8 cellular contexts compared by ENCODE assay signal in genomic region chr19:12484371-12485322, GRCh38. TPM values are rescaled to one million over a fixed set of nuclear protein-coding genes. Genes with fewer than 3 reads are reported as not detected.
DNase-seq lines count a peak whose midpoint lies in the region; ATAC-seq and TF ChIP-seq lines count a peak whose summit lies in the region.

ZNF709 (minus strand) TSS chr19:12484816; CDS start chr19:12484657, 159 bp downstream.

- WGBS in lung, 2 donors: 0 to 1% methylated on average over 53 to 63 of the region's 63 CpGs

- H3K4me1 ChIP-seq in BE2C (0 out of 2 replicates have a peak, but pooled peaks cover 3% of the 10 kb centered on the region), lung (ENCODE audit: control insufficient read depth in 2 of 2, insufficient read depth in 2 of 2, low read length in 2 of 2) (peaks cover 0 to 7% of the 10 kb centered on the region in 2 donors)

- no peak for TF ChIP-seq CTCF in BE2C (IDR thresholded peaks at IDR 0.05; ENCODE audit: low read depth, low read length)
- no peak for TF ChIP-seq CTCF in lung (IDR thresholded peaks at IDR 0.05; ENCODE audit: control extremely low read depth, extremely low read depth)

- H3K9me3 ChIP-seq in BE2C: no peaks in the 10 kb centered on the region; the same call in 1 of the 2 replicates
- no peaks in the 10 kb centered on the region for H3K9me3 ChIP-seq in lung (ENCODE audit: control insufficient read depth in 2 of 2, insufficient read depth in 1 of 2, low read length in 1 of 2)

- no peaks in the 10 kb centered on the region for H3K36me3 ChIP-seq in BE2C
- no peaks in the 10 kb centered on the region for H3K36me3 ChIP-seq in lung (ENCODE audit: control insufficient read depth in 2 of 2, insufficient read depth in 2 of 2, low read length in 2 of 2)

- no peaks in the 10 kb centered on the region for H3K27me3 ChIP-seq in BE2C
- no peaks in the 10 kb centered on the region for H3K27me3 ChIP-seq in lung (ENCODE audit: control insufficient read depth, insufficient read depth)

- peak; percentile 90 for ATAC-seq in HG03439 (IDR thresholded peaks at IDR 0.05; ENCODE audit: unreplicated experiment)
- peak; percentile 99 for ATAC-seq in lung (ENCODE audit: insufficient read depth, low FRiP score)

- peak; percentile 91 for DNase-seq in BE2C
- peak; percentile 93 for DNase-seq in NCI-H69 (lab: John Stamatoyannopoulos, UW)
- DNase-seq in activated CD8-positive, alpha-beta memory T cell treated with anti-CD3 and anti-CD28 coated beads for 1 hour (ENCODE audit: extremely low read depth in 1 of 2, low read depth in 1 of 2): peak; percentile 72 to 81
- DNase-seq in effector CD4-positive, alpha-beta T cell: peak; percentile 80
- DNase-seq in lung (ENCODE audit: low spot score): peak; percentile 91
- DNase-seq in stimulated activated CD4-positive, alpha-beta T cell treated with anti-CD3 and anti-CD28 coated beads, TNF-alpha, amount 100 ng/mL, for 1 hour (ENCODE audit: low read depth in 3 of 3, low spot score in 1 of 3): peak; percentile 60 to 83 (median 79)

- peak; percentile 87 for TF ChIP-seq POLR2A in GM19099 (IDR thresholded peaks at IDR 0.05; ENCODE audit: extremely low read depth, insufficient read length, low read depth)

- H3K4me3 ChIP-seq in BE2C (ENCODE audit: low read depth, low read length): peak within 1 kb of the TSS; percentile 93
- H3K4me3 ChIP-seq in lung: peak within 1 kb of the TSS; percentile 93

- H3K27ac ChIP-seq in lung (ENCODE audit: low read depth in 1 of 2, low read length in 1 of 2): peak within 1 kb of the TSS; percentile 24 to 78

RNA-seq across cellular contexts. Expression of gene ZNF709, which starts in this region (rescaled TPM):
- polyA plus RNA-seq in BE2C (2012; ENCODE audit: insufficient read depth, insufficient read length, low read depth): 0.20 TPM
- 10 to 100 TPM in 1 of 2 donors, 1 to 10 TPM in 1; 2.6 to 14.6 TPM for total RNA-seq in lung
- polyA plus RNA-seq in lung: 1 to 10 TPM in 1 of 2 donors, under 1 TPM in 1; 0.64 to 1.3 TPM

Comparison
In these comparisons a context has a peak if more than half of its experiments do, and no peak if none do; other contexts are left out.
1. Peak in every context shown above with its lines: DNase-seq, ATAC-seq, H3K4me3 ChIP-seq and H3K27ac ChIP-seq.